Comparison of ENCODE assay signal across 1 cellular context in the genomic region with DNA sequence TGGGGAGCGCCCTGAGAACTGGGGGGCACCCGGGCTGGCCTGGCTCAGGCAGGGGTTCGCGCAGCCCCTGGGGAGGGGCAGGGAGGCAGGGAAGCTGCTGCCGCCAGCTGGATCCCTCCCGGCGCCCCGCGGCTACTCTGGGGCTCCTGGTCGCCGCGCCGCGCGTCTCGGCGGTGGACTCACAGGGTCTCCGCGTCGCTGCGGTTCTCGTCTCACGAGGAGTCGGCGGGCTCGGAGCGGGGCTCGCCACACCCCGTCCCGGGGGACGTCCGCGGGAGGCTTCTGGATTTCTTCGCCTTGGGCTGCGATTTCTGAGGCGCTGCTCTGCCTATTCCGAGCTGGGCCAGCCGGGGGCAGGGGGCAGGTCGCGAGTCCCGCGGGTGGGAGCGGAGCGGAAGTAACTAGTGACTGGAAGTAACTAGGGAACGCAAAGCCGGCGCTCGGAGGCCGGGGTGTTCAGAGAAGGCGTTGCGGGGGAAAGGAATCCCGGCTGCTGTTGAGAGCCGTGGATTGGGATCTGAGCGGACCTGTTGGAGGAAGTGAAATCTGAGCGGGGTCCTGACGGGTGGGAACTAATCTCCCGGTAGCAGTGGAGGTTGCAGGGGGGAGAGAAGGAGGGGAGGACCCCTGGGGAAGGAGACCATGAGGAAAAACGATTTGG.
TF ChIP-seq lines count a peak whose summit lies in the region.

No MANE protein-coding gene starts in this region.

TF ChIP-seq in GM23338, 12 proteins besides CTCF, POLR2A, EP300 and RAD21 (continued from another document):
- TF ChIP-seq ZNF462 (CRISPR knock-in tag; IDR thresholded peaks at IDR 0.05) (no peak), POLR2AphosphoS5 (IDR thresholded peaks at IDR 0.05; ENCODE audit: low read depth) (no peak; the same call in 1 of the 2 replicates), REST (IDR thresholded peaks at IDR 0.05; ENCODE audit: unreplicated experiment) (no peak), ZNF114 (CRISPR knock-in tag; IDR thresholded peaks at IDR 0.05) (no peak)
